In the genomic region with DNA sequence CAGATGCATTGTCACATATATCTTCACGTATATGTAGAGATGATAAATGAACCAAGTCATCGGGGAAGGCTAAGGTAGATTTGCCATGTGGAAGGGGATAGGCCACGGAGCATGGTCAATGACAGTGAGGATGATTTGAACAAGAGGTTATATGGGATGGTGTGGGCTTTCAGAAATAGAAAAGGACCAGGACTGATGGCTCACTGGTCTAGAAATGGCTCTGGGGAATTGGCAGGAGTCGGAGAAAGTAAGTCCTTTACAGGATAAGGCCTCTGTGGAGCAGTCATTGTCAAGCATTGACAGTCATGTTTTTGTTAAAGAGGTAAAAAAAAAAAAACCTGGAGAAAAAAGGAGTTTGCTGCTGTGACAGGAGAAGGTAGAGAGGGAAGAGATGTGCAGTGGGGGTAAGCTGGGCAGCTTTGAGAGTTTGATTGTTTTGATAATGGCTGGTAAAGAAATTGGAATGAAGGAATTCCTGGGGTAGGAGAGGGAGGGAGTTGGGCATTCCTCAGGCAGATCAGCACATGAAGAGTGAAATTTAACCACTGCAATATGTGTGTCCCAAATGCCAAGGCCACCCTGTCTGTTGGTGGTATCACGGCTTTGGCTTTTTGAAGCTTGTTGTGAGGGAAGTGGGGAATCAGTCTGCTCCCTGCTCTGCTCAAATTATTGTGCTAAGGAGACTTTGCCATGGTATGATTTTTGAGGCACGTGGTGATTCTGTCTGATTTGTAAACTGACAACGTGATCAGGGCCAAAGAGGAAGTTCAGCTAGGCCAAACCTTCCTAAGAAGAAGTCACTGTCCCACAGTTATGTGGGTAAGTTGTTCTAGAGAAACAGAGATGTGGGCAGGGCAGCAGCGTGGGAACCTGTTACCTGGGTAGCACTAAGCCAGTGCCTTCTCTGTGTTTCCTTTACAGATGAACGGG, we compare ENCODE assay signal across 8 cellular contexts. TPM values are rescaled to one million over a fixed set of nuclear protein-coding genes. Genes with fewer than 3 reads are reported as not detected.
DNase-seq lines count a peak whose midpoint lies in the region; ATAC-seq, FAIRE-seq and TF ChIP-seq lines count a peak whose summit lies in the region.

No MANE protein-coding gene starts in this region.

- peak; percentile 32 to 43 for DNase-seq in activated CD4-positive, alpha-beta T cell treated with anti-CD3 and anti-CD28 coated beads for 4 hours
- DNase-seq in glomerular visceral epithelial cell (ENCODE audit: extremely low spot score) (peak; percentile 53), sciatic nerve (ENCODE audit: low spot score) (no peak), D721Med (ENCODE audit: insufficient read length, low spot score) (no peak)

- intact Hi-C loops in sciatic nerve (cut with DNase I): no loop called here

- FAIRE-seq in D721Med (lab: Jason Lieb, UNC): no peak

- ATAC-seq in GM18517 (IDR thresholded peaks at IDR 0.05; ENCODE audit: unreplicated experiment): peak; percentile 89
- ATAC-seq in HG03103 (IDR thresholded peaks at IDR 0.05; ENCODE audit: low read depth, unreplicated experiment): peak; percentile 60
- peak; percentile 76 for ATAC-seq in sciatic nerve
- ATAC-seq in HG03469 (IDR thresholded peaks at IDR 0.05; ENCODE audit: unreplicated experiment): no peak
- ATAC-seq in GM21390 (IDR thresholded peaks at IDR 0.05; ENCODE audit: unreplicated experiment): no peak

- TF ChIP-seq CTCF in D721Med (IDR thresholded peaks at IDR 0.05; ENCODE audit: insufficient read depth, missing control alignments): no peak

RNA-seq across cellular contexts. Expression of gene MACF1, which starts 26.0 kb away (rescaled TPM):
- 322 TPM for total RNA-seq in sciatic nerve

Comparison
In these comparisons a context has a peak if more than half of its experiments do, and no peak if none do; other contexts are left out.
1. ATAC-seq: peak in GM18517 (single experiment), HG03103 (single experiment) and sciatic nerve (single experiment); none in HG03469 (single experiment) and GM21390 (single experiment).
2. DNase-seq: peak in activated CD4-positive, alpha-beta T cell treated with anti-CD3 and anti-CD28 coated beads for 4 hours (2 of 2) and glomerular visceral epithelial cell (single experiment); none in sciatic nerve (single experiment) and D721Med (single experiment).